In genomic region chr15:38254065-38254883, GRCh38 we compare ENCODE assay signal across 1 cellular context.
A peak's percentile ranks its signal among the peaks of the same experiment; 100 is the strongest.
TF ChIP-seq lines count a peak whose summit lies in the region.

No MANE protein-coding gene starts in this region.

TF ChIP-seq in K562, 482 proteins besides CTCF, POLR2A, EP300 and RAD21 (continued from another document):
- TF ChIP-seq, protein P1, sequence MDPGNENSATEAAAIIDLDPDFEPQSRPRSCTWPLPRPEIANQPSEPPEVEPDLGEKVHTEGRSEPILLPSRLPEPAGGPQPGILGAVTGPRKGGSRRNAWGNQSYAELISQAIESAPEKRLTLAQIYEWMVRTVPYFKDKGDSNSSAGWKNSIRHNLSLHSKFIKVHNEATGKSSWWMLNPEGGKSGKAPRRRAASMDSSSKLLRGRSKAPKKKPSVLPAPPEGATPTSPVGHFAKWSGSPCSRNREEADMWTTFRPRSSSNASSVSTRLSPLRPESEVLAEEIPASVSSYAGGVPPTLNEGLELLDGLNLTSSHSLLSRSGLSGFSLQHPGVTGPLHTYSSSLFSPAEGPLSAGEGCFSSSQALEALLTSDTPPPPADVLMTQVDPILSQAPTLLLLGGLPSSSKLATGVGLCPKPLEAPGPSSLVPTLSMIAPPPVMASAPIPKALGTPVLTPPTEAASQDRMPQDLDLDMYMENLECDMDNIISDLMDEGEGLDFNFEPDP (CRISPR knock-in tag; IDR thresholded peaks at IDR 0.05), result no peak
- TF ChIP-seq XRCC5 (IDR thresholded peaks at IDR 0.05; ENCODE audit: low read depth, low read length) (no peak), SNAPC5 (CRISPR knock-in tag; IDR thresholded peaks at IDR 0.05) (no peak), ZNF239 (CRISPR knock-in tag; IDR thresholded peaks at IDR 0.05) (no peak), MAZ (CRISPR knock-in tag; conservative IDR thresholded peaks at IDR 0.05 in 1 of 2, IDR thresholded peaks at IDR 0.05 in 1 of 2) (peak in 1 of 2 experiments; percentile 55; a peak in 2 of 4 replicates), DIDO1 (tag; IDR thresholded peaks at IDR 0.05; ENCODE audit: low read depth) (no peak), NCOA4 (IDR thresholded peaks at IDR 0.05; ENCODE audit: partially characterized antibody) (no peak), SPI1 (IDR thresholded peaks at IDR 0.05; ENCODE audit: borderline replicate concordance, low read depth, low read length) (peak; percentile 77; the same call in 1 of the 2 replicates), ZNF217 (CRISPR knock-in tag; IDR thresholded peaks at IDR 0.05) (no peak), FOXK2 (conservative IDR thresholded peaks at IDR 0.05 in 1 of 2, IDR thresholded peaks at IDR 0.05 in 1 of 2; ENCODE audit: low read depth in 2 of 2) (peak; percentile 17 to 75; a peak in 3 of 4 replicates), EWSR1 (IDR thresholded peaks at IDR 0.05; ENCODE audit: borderline replicate concordance, low read depth, partially characterized antibody) (no peak), RAD51 (IDR thresholded peaks at IDR 0.05; ENCODE audit: borderline replicate concordance, low read depth) (peak; percentile 98), ETV1 (tag; conservative IDR thresholded peaks at IDR 0.05; ENCODE audit: low read depth) (no peak), TAL1 (IDR thresholded peaks at IDR 0.05) (peak; percentile 58), BRF2 (IDR thresholded peaks at IDR 0.05; ENCODE audit: borderline replicate concordance, insufficient read depth, insufficient read length) (no peak), XRCC3 (IDR thresholded peaks at IDR 0.05) (no peak), ZNF79 (CRISPR knock-in tag; IDR thresholded peaks at IDR 0.05; ENCODE audit: low read depth) (no peak), NELFE (IDR thresholded peaks at IDR 0.05; ENCODE audit: insufficient read depth, insufficient read length) (no peak), BRD9 (IDR thresholded peaks at IDR 0.05; ENCODE audit: low read depth, partially characterized antibody) (peak; percentile 22), SP2 (IDR thresholded peaks at IDR 0.05; ENCODE audit: extremely low read depth, low read depth, low read length, poor library complexity, severe bottlenecking) (no peak), ZFX (CRISPR knock-in tag; IDR thresholded peaks at IDR 0.05) (no peak), MECOM (CRISPR knock-in tag; IDR thresholded peaks at IDR 0.05) (0 out of 2 replicates have a peak, but pooled peaks have one; percentile 50), FOXA1 (IDR thresholded peaks at IDR 0.05; ENCODE audit: borderline replicate concordance) (no peak), MTF1 (CRISPR knock-in tag; IDR thresholded peaks at IDR 0.05; ENCODE audit: borderline replicate concordance) (no peak), FUS (optimal IDR thresholded peaks at IDR 0.05; ENCODE audit: low read depth, low read length) (no peak), FOXM1 (IDR thresholded peaks at IDR 0.05; ENCODE audit: low read depth) (peak; percentile 77), FOXM1 (CRISPR knock-in tag; IDR thresholded peaks at IDR 0.05; ENCODE audit: low read depth) (no peak), U2AF1 (optimal IDR thresholded peaks at IDR 0.05; ENCODE audit: low read depth, low read length) (no peak), SIN3A (IDR thresholded peaks at IDR 0.05; ENCODE audit: borderline replicate concordance in 2 of 2, control insufficient read depth in 1 of 2, low read depth in 2 of 2, low read length in 2 of 2) (peak in 1 of 2 experiments; percentile 54; a peak in 1 of 4 replicates), HNRNPUL1 (IDR thresholded peaks at IDR 0.05; ENCODE audit: low read length) (no peak), SREBF1 (IDR thresholded peaks at IDR 0.05; ENCODE audit: borderline replicate concordance, low read depth, low read length) (no peak), MAFF (IDR thresholded peaks at IDR 0.05; ENCODE audit: low read length) (no peak), CREB3 (tag; conservative IDR thresholded peaks at IDR 0.05; ENCODE audit: low read depth) (no peak)
- TF ChIP-seq, protein P2, sequence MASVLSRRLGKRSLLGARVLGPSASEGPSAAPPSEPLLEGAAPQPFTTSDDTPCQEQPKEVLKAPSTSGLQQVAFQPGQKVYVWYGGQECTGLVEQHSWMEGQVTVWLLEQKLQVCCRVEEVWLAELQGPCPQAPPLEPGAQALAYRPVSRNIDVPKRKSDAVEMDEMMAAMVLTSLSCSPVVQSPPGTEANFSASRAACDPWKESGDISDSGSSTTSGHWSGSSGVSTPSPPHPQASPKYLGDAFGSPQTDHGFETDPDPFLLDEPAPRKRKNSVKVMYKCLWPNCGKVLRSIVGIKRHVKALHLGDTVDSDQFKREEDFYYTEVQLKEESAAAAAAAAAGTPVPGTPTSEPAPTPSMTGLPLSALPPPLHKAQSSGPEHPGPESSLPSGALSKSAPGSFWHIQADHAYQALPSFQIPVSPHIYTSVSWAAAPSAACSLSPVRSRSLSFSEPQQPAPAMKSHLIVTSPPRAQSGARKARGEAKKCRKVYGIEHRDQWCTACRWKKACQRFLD (CRISPR knock-in tag; IDR thresholded peaks at IDR 0.05), result no peak
- TF ChIP-seq, protein P3, sequence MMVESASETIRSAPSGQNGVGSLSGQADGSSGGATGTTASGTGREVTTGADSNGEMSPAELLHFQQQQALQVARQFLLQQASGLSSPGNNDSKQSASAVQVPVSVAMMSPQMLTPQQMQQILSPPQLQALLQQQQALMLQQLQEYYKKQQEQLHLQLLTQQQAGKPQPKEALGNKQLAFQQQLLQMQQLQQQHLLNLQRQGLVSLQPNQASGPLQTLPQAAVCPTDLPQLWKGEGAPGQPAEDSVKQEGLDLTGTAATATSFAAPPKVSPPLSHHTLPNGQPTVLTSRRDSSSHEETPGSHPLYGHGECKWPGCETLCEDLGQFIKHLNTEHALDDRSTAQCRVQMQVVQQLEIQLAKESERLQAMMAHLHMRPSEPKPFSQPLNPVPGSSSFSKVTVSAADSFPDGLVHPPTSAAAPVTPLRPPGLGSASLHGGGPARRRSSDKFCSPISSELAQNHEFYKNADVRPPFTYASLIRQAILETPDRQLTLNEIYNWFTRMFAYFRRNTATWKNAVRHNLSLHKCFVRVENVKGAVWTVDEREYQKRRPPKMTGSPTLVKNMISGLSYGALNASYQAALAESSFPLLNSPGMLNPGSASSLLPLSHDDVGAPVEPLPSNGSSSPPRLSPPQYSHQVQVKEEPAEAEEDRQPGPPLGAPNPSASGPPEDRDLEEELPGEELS (CRISPR knock-in tag; IDR thresholded peaks at IDR 0.05; ENCODE audit: borderline replicate concordance), result no peak
- TF ChIP-seq, protein P4, sequence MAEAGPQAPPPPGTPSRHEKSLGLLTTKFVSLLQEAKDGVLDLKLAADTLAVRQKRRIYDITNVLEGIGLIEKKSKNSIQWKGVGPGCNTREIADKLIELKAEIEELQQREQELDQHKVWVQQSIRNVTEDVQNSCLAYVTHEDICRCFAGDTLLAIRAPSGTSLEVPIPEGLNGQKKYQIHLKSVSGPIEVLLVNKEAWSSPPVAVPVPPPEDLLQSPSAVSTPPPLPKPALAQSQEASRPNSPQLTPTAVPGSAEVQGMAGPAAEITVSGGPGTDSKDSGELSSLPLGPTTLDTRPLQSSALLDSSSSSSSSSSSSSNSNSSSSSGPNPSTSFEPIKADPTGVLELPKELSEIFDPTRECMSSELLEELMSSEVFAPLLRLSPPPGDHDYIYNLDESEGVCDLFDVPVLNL (CRISPR knock-in tag; IDR thresholded peaks at IDR 0.05; ENCODE audit: low read depth), result no peak
- TF ChIP-seq, protein P5, sequence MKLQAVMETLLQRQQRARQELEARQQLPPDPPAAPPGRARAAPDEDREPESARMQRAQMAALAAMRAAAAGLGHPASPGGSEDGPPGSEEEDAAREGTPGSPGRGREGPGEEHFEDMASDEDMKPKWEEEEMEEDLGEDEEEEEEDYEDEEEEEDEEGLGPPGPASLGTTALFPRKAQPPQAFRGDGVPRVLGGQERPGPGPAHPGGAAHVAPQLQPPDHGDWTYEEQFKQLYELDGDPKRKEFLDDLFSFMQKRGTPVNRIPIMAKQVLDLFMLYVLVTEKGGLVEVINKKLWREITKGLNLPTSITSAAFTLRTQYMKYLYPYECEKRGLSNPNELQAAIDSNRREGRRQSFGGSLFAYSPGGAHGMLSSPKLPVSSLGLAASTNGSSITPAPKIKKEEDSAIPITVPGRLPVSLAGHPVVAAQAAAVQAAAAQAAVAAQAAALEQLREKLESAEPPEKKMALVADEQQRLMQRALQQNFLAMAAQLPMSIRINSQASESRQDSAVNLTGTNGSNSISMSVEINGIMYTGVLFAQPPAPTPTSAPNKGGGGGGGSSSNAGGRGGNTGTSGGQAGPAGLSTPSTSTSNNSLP (IDR thresholded peaks at IDR 0.05; ENCODE audit: borderline replicate concordance, low read depth, low read length), result no peak
- TF ChIP-seq, protein P6, sequence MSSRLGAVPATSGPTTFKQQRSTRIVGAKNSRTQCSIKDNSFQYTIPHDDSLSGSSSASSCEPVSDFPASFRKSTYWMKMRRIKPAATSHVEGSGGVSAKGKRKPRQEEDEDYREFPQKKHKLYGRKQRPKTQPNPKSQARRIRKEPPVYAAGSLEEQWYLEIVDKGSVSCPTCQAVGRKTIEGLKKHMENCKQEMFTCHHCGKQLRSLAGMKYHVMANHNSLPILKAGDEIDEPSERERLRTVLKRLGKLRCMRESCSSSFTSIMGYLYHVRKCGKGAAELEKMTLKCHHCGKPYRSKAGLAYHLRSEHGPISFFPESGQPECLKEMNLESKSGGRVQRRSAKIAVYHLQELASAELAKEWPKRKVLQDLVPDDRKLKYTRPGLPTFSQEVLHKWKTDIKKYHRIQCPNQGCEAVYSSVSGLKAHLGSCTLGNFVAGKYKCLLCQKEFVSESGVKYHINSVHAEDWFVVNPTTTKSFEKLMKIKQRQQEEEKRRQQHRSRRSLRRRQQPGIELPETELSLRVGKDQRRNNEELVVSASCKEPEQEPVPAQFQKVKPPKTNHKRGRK (tag; IDR thresholded peaks at IDR 0.05), result no peak
TF ChIP-seq in K562: peak in this region for 63.
